ENCODE assay signal across 6 cellular contexts in genomic region chr19:35716735-35716984, GRCh38. TPM values are rescaled to one million over a fixed set of nuclear protein-coding genes. Genes with fewer than 3 reads are reported as not detected.
DNase-seq lines count a peak whose midpoint lies in the region; ATAC-seq, FAIRE-seq and TF ChIP-seq lines count a peak whose summit lies in the region.

No MANE protein-coding gene starts in this region.

- POLR2A ChIA-PET in AG04450 (lab: Yijun Ruan, JAX), result no interaction called here

- no peaks in the 10 kb centered on the region for H3K9me3 Mint-ChIP-seq in astrocyte (ENCODE audit: unreplicated experiment)
- H3K9me3 Mint-ChIP-seq in naive B cell, result no peaks in the 10 kb centered on the region

- TF ChIP-seq CTCF in AG04450 (IDR thresholded peaks at IDR 0.05; ENCODE audit: low read depth, low read length) (no peak), astrocyte (IDR thresholded peaks at IDR 0.05; ENCODE audit: insufficient read depth, low read depth, low read length) (no peak)

- H3K27me3 Mint-ChIP-seq in astrocyte (ENCODE audit: low read depth, unreplicated experiment), result peaks cover 6% of the 10 kb centered on the region
- no peaks in the 10 kb centered on the region for H3K27me3 Mint-ChIP-seq in naive B cell

- H3K27ac Mint-ChIP-seq in astrocyte (ENCODE audit: unreplicated experiment) (peak overlapping the region; percentile 87), naive B cell (peak overlapping the region; percentile 87 to 94 (median 93))

- H3K36me3 Mint-ChIP-seq in astrocyte (ENCODE audit: low read depth, unreplicated experiment), result peaks cover 9% of the 10 kb centered on the region
- H3K36me3 Mint-ChIP-seq in naive B cell, result peaks cover 0 to 8% of the 10 kb centered on the region in 2 donors

- H3K4me1 ChIP-seq in HAP-1, result peaks cover 9% of the 10 kb centered on the region
- H3K4me1 ChIP-seq in astrocyte (ENCODE audit: insufficient read depth, low read length), result peaks cover 18% of the 10 kb centered on the region

- peak overlapping the region; percentile 79 for H3K9ac ChIP-seq in astrocyte (ENCODE audit: low read length)

- no peak for FAIRE-seq in astrocyte (lab: Jason Lieb, UNC)

- H3K4me3 ChIP-seq in AG04450 (ENCODE audit: low read depth, low read length) (peak overlapping the region; percentile 84), HAP-1 (peak overlapping the region; percentile 55), astrocyte (ENCODE audit: insufficient read depth, low read depth, low read length) (peak overlapping the region; percentile 66)

- in situ Hi-C loops in HAP-1 (cut with MboI; ENCODE audit: low sequenced_read_pairs), result loop anchor here (5.0 kb wide), 1 partner anchor 169 kb away; the partner anchor contains the start of gene TMEM147

- DNase-seq in AG04450 (ENCODE audit: low read depth, low spot score) (no peak), HAP-1 (ENCODE audit: low spot score in 2 of 2) (peak in 1 of 2 experiments; percentile 93), astrocyte (ENCODE audit: low read depth) (no peak), naive B cell (no peak)

- peak overlapping the region; percentile 91 for H3K4me2 ChIP-seq in astrocyte (ENCODE audit: low read length)

- H3K27ac ChIP-seq in AG04450 (ENCODE audit: low read depth, low read length), result peak overlapping the region; percentile 57
- H3K27ac ChIP-seq in astrocyte (ENCODE audit: low read depth, low read length), result peak overlapping the region; percentile 28

- no peaks in the 10 kb centered on the region; the same call in 1 of the 2 replicates for H3K9me3 ChIP-seq in AG04450 (ENCODE audit: control insufficient read depth, insufficient read depth, low read length)
- H3K9me3 ChIP-seq in HAP-1, result no peaks in the 10 kb centered on the region
- H3K9me3 ChIP-seq in astrocyte (ENCODE audit: insufficient read depth, low read depth, low read length), result no peaks in the 10 kb centered on the region

- H3K36me3 ChIP-seq in HAP-1 (replicated peaks), result peaks cover 8% of the 10 kb centered on the region
- no peaks in the 10 kb centered on the region for H3K36me3 ChIP-seq in astrocyte (ENCODE audit: insufficient read depth, low read length)

- peak in 1 of 2 donors; percentile 40 for ATAC-seq in naive B cell (ENCODE audit: low read depth in 2 of 2)
- ATAC-seq in GM21825 (IDR thresholded peaks at IDR 0.05; ENCODE audit: unreplicated experiment), result no peak
- ATAC-seq in HG02938 (IDR thresholded peaks at IDR 0.05; ENCODE audit: unreplicated experiment), result no peak

- H3K27me3 ChIP-seq in AG04450 (ENCODE audit: control insufficient read depth, insufficient read depth, low read length), result no peaks in the 10 kb centered on the region
- no peaks in the 10 kb centered on the region for H3K27me3 ChIP-seq in HAP-1 (ENCODE audit: low read depth)
- peaks cover 2% of the 10 kb centered on the region for H3K27me3 ChIP-seq in astrocyte (ENCODE audit: insufficient read depth, low read length)

- H3K4me1 Mint-ChIP-seq in astrocyte (ENCODE audit: low read depth, unreplicated experiment) (peaks cover 6% of the 10 kb centered on the region), naive B cell (peaks cover 53 to 60% (median 58%) of the 10 kb centered on the region in 3 donors)

- CTCF ChIA-PET in AG04450 (lab: Charles Lee), result no interaction called here

- peaks cover 32% of the 10 kb centered on the region for H4K20me1 ChIP-seq in astrocyte (ENCODE audit: insufficient read depth, low read length)

- peaks cover 33% of the 10 kb centered on the region for H3K79me2 ChIP-seq in astrocyte (ENCODE audit: insufficient read depth, low read length)

- peak overlapping the region; percentile 98 for H2AFZ ChIP-seq in astrocyte (ENCODE audit: low read depth, low read length)

- H3K4me3 Mint-ChIP-seq in astrocyte (ENCODE audit: unreplicated experiment) (peak overlapping the region; percentile 93), naive B cell (peak overlapping the region; percentile 87 to 98 (median 94))

RNA-seq across cellular contexts. Expression of gene KMT2B, which starts 1.1 kb away (rescaled TPM):
- 6.1 and 8.7 TPM in 2 replicates for polyA plus RNA-seq in AG04450 (2011; rRNA removed)
- polyA minus RNA-seq in AG04450 (2011; rRNA and poly(A)+ RNA removed), result 13.9 and 18.6 TPM in 2 replicates
- total RNA-seq in astrocyte, result 28.7 and 29.0 TPM in 2 replicates
- 1 to 10 TPM in 2 of 6 donors, under 1 TPM in 4; 0.35 to 2.2 (median 0.76) TPM for polyA plus RNA-seq in naive B cell (ENCODE audit: low read depth in 6 of 6)

RNA-seq across cellular contexts. Expression of gene ZBTB32, which starts 12.3 kb away (rescaled TPM):
- polyA plus RNA-seq in AG04450 (2011; rRNA removed) (not detected in 2 replicates), naive B cell (ENCODE audit: low read depth in 6 of 6) (1 to 10 TPM in 1 of 6 donors, under 1 TPM in 4, not detected in 1; 0.21 to 1.3 (median 0.70) TPM)
- not detected in 2 replicates for polyA minus RNA-seq in AG04450 (2011; rRNA and poly(A)+ RNA removed)
- total RNA-seq in astrocyte, result not detected in 2 replicates

RNA-seq across cellular contexts. Expression of gene IGFLR1, which starts 25.6 kb away (rescaled TPM):
- polyA plus RNA-seq in AG04450 (2011; rRNA removed) (1.3 and 2.0 TPM in 2 replicates), naive B cell (ENCODE audit: low read depth in 6 of 6) (100 to 1,000 TPM; 114 to 195 (median 134) TPM)
- polyA minus RNA-seq in AG04450 (2011; rRNA and poly(A)+ RNA removed), result 2.0 TPM in 1 of 2 replicates, not detected in the other
- 2.0 and 2.4 TPM in 2 replicates for total RNA-seq in astrocyte

RNA-seq across cellular contexts. Expression of gene U2AF1L4, which starts 28.6 kb away (rescaled TPM):
- polyA plus RNA-seq in AG04450 (2011; rRNA removed) (10.2 and 11.8 TPM in 2 replicates), naive B cell (ENCODE audit: low read depth in 6 of 6) (10 to 100 TPM; 26.1 to 41.0 (median 32.5) TPM)
- 9.7 and 9.9 TPM in 2 replicates for polyA minus RNA-seq in AG04450 (2011; rRNA and poly(A)+ RNA removed)
- total RNA-seq in astrocyte, result 15.7 and 16.6 TPM in 2 replicates

RNA-seq across cellular contexts. Expression of gene PSENEN, which starts 28.8 kb away (rescaled TPM):
- polyA plus RNA-seq in AG04450 (2011; rRNA removed), result 41.0 and 52.7 TPM in 2 replicates
- 23.2 and 25.2 TPM in 2 replicates for polyA minus RNA-seq in AG04450 (2011; rRNA and poly(A)+ RNA removed)
- 97.5 and 100 TPM in 2 replicates for total RNA-seq in astrocyte
- 100 to 1,000 TPM in 2 of 6 donors, 10 to 100 TPM in 4; 82.4 to 105 (median 94.3) TPM for polyA plus RNA-seq in naive B cell (ENCODE audit: low read depth in 6 of 6)

Comparison
In these comparisons a context has a peak if more than half of its experiments do, and no peak if none do; other contexts are left out.
1. RNA of gene IGFLR1, which starts 25.6 kb away (polyA plus RNA-seq): 114 to 195 TPM in naive B cell; 1.3 to 2.0 TPM in AG04450; every median in the first group is over 10 times any median in the second.
2. Peak in every context shown above with its lines, with median percentiles within 50 percentile points of each other: H3K4me3 ChIP-seq.